Comparison of ENCODE assay signal across 2 cellular contexts in the genomic region with DNA sequence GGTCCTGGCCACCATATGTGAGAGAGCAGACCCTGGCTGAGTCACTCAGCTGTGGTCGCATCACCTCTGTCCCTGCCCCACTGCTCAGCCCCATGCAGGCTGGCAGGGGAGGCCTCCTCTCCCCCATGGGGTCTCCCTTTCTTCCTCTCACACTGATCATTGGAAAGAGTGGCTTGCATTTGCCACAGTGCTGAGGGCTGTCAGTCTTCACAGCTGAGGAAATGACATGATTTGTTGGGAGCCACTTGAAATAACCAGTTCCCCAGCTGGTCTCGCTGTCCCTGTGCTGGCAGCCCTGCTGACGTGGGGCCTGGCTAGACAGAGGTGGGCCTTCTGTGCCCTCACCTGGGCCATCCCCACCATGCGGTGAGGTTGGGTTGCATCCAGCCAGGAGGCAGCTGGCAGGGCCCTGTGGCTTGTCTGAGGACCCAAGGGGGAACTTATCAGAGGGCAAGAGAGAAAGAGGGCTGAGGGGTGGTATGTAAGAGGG.
A peak's percentile ranks its signal among the peaks of the same experiment; 100 is the strongest.
TF ChIP-seq lines count a peak whose summit lies in the region.

No MANE protein-coding gene starts in this region.

TF ChIP-seq in IMR-90, 13 proteins besides CTCF, POLR2A, EP300 and RAD21:
- TF ChIP-seq MAFK (IDR thresholded peaks at IDR 0.05; ENCODE audit: low read depth, low read length) (no peak), SMC3 (IDR thresholded peaks at IDR 0.05; ENCODE audit: low read depth, low read length) (no peak), NFE2L2 (IDR thresholded peaks at IDR 0.05; ENCODE audit: low read depth, low read length) (no peak), RFX5 (IDR thresholded peaks at IDR 0.05; ENCODE audit: low read depth, low read length) (no peak), BHLHE40 (IDR thresholded peaks at IDR 0.05; ENCODE audit: low read depth, low read length) (no peak), CHD1 (IDR thresholded peaks at IDR 0.05; ENCODE audit: low read depth, low read length) (no peak), CEBPB (IDR thresholded peaks at IDR 0.05; ENCODE audit: low read depth, low read length) (no peak), MXI1 (IDR thresholded peaks at IDR 0.05; ENCODE audit: borderline replicate concordance, low read depth, low read length) (no peak), MAZ (IDR thresholded peaks at IDR 0.05; ENCODE audit: borderline replicate concordance, low read depth, low read length) (no peak), RCOR1 (IDR thresholded peaks at IDR 0.05; ENCODE audit: insufficient replicate concordance, low read length) (no peak), FOS (IDR thresholded peaks at IDR 0.05; ENCODE audit: low read depth, low read length) (no peak)
- TF ChIP-seq, protein P1, sequence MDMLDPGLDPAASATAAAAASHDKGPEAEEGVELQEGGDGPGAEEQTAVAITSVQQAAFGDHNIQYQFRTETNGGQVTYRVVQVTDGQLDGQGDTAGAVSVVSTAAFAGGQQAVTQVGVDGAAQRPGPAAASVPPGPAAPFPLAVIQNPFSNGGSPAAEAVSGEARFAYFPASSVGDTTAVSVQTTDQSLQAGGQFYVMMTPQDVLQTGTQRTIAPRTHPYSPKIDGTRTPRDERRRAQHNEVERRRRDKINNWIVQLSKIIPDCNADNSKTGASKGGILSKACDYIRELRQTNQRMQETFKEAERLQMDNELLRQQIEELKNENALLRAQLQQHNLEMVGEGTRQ (IDR thresholded peaks at IDR 0.05; ENCODE audit: low read depth, low read length): no peak
- TF ChIP-seq, protein P2, sequence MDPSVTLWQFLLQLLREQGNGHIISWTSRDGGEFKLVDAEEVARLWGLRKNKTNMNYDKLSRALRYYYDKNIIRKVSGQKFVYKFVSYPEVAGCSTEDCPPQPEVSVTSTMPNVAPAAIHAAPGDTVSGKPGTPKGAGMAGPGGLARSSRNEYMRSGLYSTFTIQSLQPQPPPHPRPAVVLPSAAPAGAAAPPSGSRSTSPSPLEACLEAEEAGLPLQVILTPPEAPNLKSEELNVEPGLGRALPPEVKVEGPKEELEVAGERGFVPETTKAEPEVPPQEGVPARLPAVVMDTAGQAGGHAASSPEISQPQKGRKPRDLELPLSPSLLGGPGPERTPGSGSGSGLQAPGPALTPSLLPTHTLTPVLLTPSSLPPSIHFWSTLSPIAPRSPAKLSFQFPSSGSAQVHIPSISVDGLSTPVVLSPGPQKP (IDR thresholded peaks at IDR 0.05; ENCODE audit: borderline replicate concordance, low read depth, low read length): no peak

TF ChIP-seq in HepG2, 621 proteins besides CTCF, POLR2A, EP300 and RAD21 (continues in another document):
- 0 out of 2 replicates have a peak, but pooled peaks have one; percentile 11 for TF ChIP-seq ZNF768 (CRISPR knock-in tag; IDR thresholded peaks at IDR 0.05)
- TF ChIP-seq, protein P3, sequence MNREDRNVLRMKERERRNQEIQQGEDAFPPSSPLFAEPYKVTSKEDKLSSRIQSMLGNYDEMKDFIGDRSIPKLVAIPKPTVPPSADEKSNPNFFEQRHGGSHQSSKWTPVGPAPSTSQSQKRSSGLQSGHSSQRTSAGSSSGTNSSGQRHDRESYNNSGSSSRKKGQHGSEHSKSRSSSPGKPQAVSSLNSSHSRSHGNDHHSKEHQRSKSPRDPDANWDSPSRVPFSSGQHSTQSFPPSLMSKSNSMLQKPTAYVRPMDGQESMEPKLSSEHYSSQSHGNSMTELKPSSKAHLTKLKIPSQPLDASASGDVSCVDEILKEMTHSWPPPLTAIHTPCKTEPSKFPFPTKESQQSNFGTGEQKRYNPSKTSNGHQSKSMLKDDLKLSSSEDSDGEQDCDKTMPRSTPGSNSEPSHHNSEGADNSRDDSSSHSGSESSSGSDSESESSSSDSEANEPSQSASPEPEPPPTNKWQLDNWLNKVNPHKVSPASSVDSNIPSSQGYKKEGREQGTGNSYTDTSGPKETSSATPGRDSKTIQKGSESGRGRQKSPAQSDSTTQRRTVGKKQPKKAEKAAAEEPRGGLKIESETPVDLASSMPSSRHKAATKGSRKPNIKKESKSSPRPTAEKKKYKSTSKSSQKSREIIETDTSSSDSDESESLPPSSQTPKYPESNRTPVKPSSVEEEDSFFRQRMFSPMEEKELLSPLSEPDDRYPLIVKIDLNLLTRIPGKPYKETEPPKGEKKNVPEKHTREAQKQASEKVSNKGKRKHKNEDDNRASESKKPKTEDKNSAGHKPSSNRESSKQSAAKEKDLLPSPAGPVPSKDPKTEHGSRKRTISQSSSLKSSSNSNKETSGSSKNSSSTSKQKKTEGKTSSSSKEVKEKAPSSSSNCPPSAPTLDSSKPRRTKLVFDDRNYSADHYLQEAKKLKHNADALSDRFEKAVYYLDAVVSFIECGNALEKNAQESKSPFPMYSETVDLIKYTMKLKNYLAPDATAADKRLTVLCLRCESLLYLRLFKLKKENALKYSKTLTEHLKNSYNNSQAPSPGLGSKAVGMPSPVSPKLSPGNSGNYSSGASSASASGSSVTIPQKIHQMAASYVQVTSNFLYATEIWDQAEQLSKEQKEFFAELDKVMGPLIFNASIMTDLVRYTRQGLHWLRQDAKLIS (CRISPR knock-in tag; IDR thresholded peaks at IDR 0.05): 0 out of 2 replicates have a peak, but pooled peaks have one; percentile 4
- peak; percentile 42; the same call in 1 of the 2 replicates for TF ChIP-seq NRL (CRISPR knock-in tag; IDR thresholded peaks at IDR 0.05; ENCODE audit: borderline replicate concordance)
- TF ChIP-seq MYPOP (CRISPR knock-in tag; IDR thresholded peaks at IDR 0.05): no peak
- TF ChIP-seq PAWR (CRISPR knock-in tag; IDR thresholded peaks at IDR 0.05; ENCODE audit: borderline replicate concordance): no peak
- TF ChIP-seq ZNF496 (CRISPR knock-in tag; IDR thresholded peaks at IDR 0.05; ENCODE audit: insufficient replicate concordance): no peak
- 0 out of 2 replicates have a peak, but pooled peaks have one; percentile 35 for TF ChIP-seq ZNF670 (CRISPR knock-in tag; IDR thresholded peaks at IDR 0.05; ENCODE audit: borderline replicate concordance)
- no peak for TF ChIP-seq ZNF24 (IDR thresholded peaks at IDR 0.05)
- TF ChIP-seq, protein P4, sequence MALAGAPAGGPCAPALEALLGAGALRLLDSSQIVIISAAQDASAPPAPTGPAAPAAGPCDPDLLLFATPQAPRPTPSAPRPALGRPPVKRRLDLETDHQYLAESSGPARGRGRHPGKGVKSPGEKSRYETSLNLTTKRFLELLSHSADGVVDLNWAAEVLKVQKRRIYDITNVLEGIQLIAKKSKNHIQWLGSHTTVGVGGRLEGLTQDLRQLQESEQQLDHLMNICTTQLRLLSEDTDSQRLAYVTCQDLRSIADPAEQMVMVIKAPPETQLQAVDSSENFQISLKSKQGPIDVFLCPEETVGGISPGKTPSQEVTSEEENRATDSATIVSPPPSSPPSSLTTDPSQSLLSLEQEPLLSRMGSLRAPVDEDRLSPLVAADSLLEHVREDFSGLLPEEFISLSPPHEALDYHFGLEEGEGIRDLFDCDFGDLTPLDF (CRISPR knock-in tag; IDR thresholded peaks at IDR 0.05): no peak
- TF ChIP-seq HCFC1 (IDR thresholded peaks at IDR 0.05; ENCODE audit: low read depth, low read length): no peak
- TF ChIP-seq ZNF282 (IDR thresholded peaks at IDR 0.05; ENCODE audit: partially characterized antibody): no peak
- no peak for TF ChIP-seq KLF11 (CRISPR knock-in tag; IDR thresholded peaks at IDR 0.05)
- TF ChIP-seq KLF13 (CRISPR knock-in tag; IDR thresholded peaks at IDR 0.05): 0 out of 2 replicates have a peak, but pooled peaks have one; percentile 11
- no peak for TF ChIP-seq ZNF878 (CRISPR knock-in tag; IDR thresholded peaks at IDR 0.05)
- TF ChIP-seq, protein P5, sequence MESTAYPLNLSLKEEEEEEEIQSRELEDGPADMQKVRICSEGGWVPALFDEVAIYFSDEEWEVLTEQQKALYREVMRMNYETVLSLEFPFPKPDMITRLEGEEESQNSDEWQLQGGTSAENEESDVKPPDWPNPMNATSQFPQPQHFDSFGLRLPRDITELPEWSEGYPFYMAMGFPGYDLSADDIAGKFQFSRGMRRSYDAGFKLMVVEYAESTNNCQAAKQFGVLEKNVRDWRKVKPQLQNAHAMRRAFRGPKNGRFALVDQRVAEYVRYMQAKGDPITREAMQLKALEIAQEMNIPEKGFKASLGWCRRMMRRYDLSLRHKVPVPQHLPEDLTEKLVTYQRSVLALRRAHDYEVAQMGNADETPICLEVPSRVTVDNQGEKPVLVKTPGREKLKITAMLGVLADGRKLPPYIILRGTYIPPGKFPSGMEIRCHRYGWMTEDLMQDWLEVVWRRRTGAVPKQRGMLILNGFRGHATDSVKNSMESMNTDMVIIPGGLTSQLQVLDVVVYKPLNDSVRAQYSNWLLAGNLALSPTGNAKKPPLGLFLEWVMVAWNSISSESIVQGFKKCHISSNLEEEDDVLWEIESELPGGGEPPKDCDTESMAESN (CRISPR knock-in tag; conservative IDR thresholded peaks at IDR 0.05): peak; percentile 0; the same call in 1 of the 2 replicates
- peak; percentile 14; the same call in 1 of the 2 replicates for TF ChIP-seq TFAP4 (IDR thresholded peaks at IDR 0.05; ENCODE audit: borderline replicate concordance, low read depth)
- TF ChIP-seq ZNF558 (CRISPR knock-in tag; IDR thresholded peaks at IDR 0.05; ENCODE audit: borderline replicate concordance): no peak
- TF ChIP-seq MAZ (IDR thresholded peaks at IDR 0.05; ENCODE audit: borderline replicate concordance, low read depth, low read length): no peak
- TF ChIP-seq MAZ (CRISPR knock-in tag; IDR thresholded peaks at IDR 0.05; ENCODE audit: low read depth): peak; percentile 38; the same call in 1 of the 2 replicates
- TF ChIP-seq ZNF280B (CRISPR knock-in tag; IDR thresholded peaks at IDR 0.05; ENCODE audit: borderline replicate concordance): peak; percentile 63
- TF ChIP-seq ZFP36 (IDR thresholded peaks at IDR 0.05; ENCODE audit: borderline replicate concordance, low read depth, low read length, partially characterized antibody): no peak
- TF ChIP-seq TMF1 (CRISPR knock-in tag; IDR thresholded peaks at IDR 0.05; ENCODE audit: low read depth): 0 out of 2 replicates have a peak, but pooled peaks have one; percentile 6
- TF ChIP-seq ZFP62 (CRISPR knock-in tag; IDR thresholded peaks at IDR 0.05): no peak
- 0 out of 2 replicates have a peak, but pooled peaks have one; percentile 38 for TF ChIP-seq NCOA1 (CRISPR knock-in tag; IDR thresholded peaks at IDR 0.05)
- TF ChIP-seq EED (CRISPR knock-in tag; IDR thresholded peaks at IDR 0.05): peak; percentile 68; the same call in 1 of the 2 replicates
- TF ChIP-seq ZNF34 (CRISPR knock-in tag; IDR thresholded peaks at IDR 0.05; ENCODE audit: borderline replicate concordance): peak; percentile 18; the same call in 1 of the 2 replicates
- TF ChIP-seq ERF (CRISPR knock-in tag; IDR thresholded peaks at IDR 0.05): no peak
- 0 out of 2 replicates have a peak, but pooled peaks have one; percentile 32 for TF ChIP-seq ZNF788 (CRISPR knock-in tag; IDR thresholded peaks at IDR 0.05; ENCODE audit: borderline replicate concordance)
- no peak for TF ChIP-seq ATAD3A (CRISPR knock-in tag; IDR thresholded peaks at IDR 0.05)
- TF ChIP-seq ATM (IDR thresholded peaks at IDR 0.05; ENCODE audit: borderline replicate concordance): no peak
- no peak for TF ChIP-seq SAFB2 (CRISPR knock-in tag; IDR thresholded peaks at IDR 0.05; ENCODE audit: borderline replicate concordance, low read depth)
- TF ChIP-seq ARID2 (CRISPR knock-in tag; IDR thresholded peaks at IDR 0.05; ENCODE audit: borderline replicate concordance): no peak; the same call in 1 of the 2 replicates
- no peak for TF ChIP-seq TIGD3 (CRISPR knock-in tag; IDR thresholded peaks at IDR 0.05; ENCODE audit: borderline replicate concordance)
